ENCODE assay signal across 8 cellular contexts in genomic region chr2:24971300-24971549, GRCh38. TPM values are rescaled to one million over a fixed set of nuclear protein-coding genes. Genes with fewer than 3 reads are reported as not detected.
A peak's percentile ranks its signal among the peaks of the same experiment; 100 is the strongest.
DNase-seq lines count a peak whose midpoint lies in the region; ATAC-seq and TF ChIP-seq lines count a peak whose summit lies in the region.

No MANE protein-coding gene starts in this region.

- peaks cover 2% of the 10 kb centered on the region for H3K4me1 Mint-ChIP-seq in progenitor cell of endocrine pancreas (ENCODE audit: low read depth)

- peaks cover 8% of the 10 kb centered on the region for H3K36me3 Mint-ChIP-seq in progenitor cell of endocrine pancreas (ENCODE audit: insufficient read depth)

- peak overlapping the region; percentile 76 for H3K4me3 ChIP-seq in WI38 (ENCODE audit: low read depth, low read length)

- peak; percentile 18 for DNase-seq in stimulated activated CD8-positive, alpha-beta memory T cell treated with anti-CD3 and anti-CD28 coated beads, Interleukin-12 subunit alpha, Interleukin-12 subunit beta, amount 100 ng/mL, for 1 hour (ENCODE audit: low read depth)
- DNase-seq in stimulated activated CD8-positive, alpha-beta memory T cell treated with anti-CD3 and anti-CD28 coated beads, Interleukin-4, amount 100 ng/mL, for 48 hours: no peak
- DNase-seq in head of caudate nucleus (peak in 29 of 42 donors; percentile 22 to 73 (median 45)), progenitor cell of endocrine pancreas (ENCODE audit: low spot score, unreplicated experiment) (no peak), MV-4-11 (lab: John Stamatoyannopoulos, UW) (no peak)

- intact Hi-C loops in head of caudate nucleus (cut with DNase I): loop anchor here (5.0 to 10.0 kb wide), 3 partner anchors 71 to 224 kb away; partner anchors contain the start of gene EFR3B

- H3K9me3 Mint-ChIP-seq in progenitor cell of endocrine pancreas (ENCODE audit: low read depth): no peaks in the 10 kb centered on the region

- ATAC-seq in GM21515 (IDR thresholded peaks at IDR 0.05; ENCODE audit: unreplicated experiment): no peak
- no peak for ATAC-seq in GM19023 (IDR thresholded peaks at IDR 0.05; ENCODE audit: unreplicated experiment)

- H3K27me3 Mint-ChIP-seq in progenitor cell of endocrine pancreas: no peaks in the 10 kb centered on the region

- peak overlapping the region; percentile 94 for H3K4me3 Mint-ChIP-seq in progenitor cell of endocrine pancreas (ENCODE audit: low read depth)

- TF ChIP-seq CTCF in WI38 (IDR thresholded peaks at IDR 0.05; ENCODE audit: low read depth, low read length): no peak
- TF ChIP-seq CTCF in progenitor cell of endocrine pancreas (IDR thresholded peaks at IDR 0.05; ENCODE audit: unreplicated experiment): no peak

- peak overlapping the region; percentile 100 for H3K27ac Mint-ChIP-seq in progenitor cell of endocrine pancreas

RNA-seq across cellular contexts. Expression of gene DNAJC27, which starts 0.5 kb away (rescaled TPM):
- 11.3 and 12.3 TPM in 2 replicates for total RNA-seq in progenitor cell of endocrine pancreas

RNA-seq across cellular contexts. Expression of gene ADCY3, which starts 51.2 kb away (rescaled TPM):
- 22.6 and 24.6 TPM in 2 replicates for total RNA-seq in progenitor cell of endocrine pancreas

Comparison
In these comparisons a context has a peak if more than half of its experiments do, and no peak if none do; other contexts are left out.
1. DNase-seq: peak in stimulated activated CD8-positive, alpha-beta memory T cell treated with anti-CD3 and anti-CD28 coated beads, Interleukin-12 subunit alpha, Interleukin-12 subunit beta, amount 100 ng/mL, for 1 hour (single experiment) and head of caudate nucleus (29 of 42); none in stimulated activated CD8-positive, alpha-beta memory T cell treated with anti-CD3 and anti-CD28 coated beads, Interleukin-4, amount 100 ng/mL, for 48 hours (single experiment), progenitor cell of endocrine pancreas (single experiment) and MV-4-11 (single experiment).